26 cellular contexts compared by ENCODE assay signal in the genomic region with DNA sequence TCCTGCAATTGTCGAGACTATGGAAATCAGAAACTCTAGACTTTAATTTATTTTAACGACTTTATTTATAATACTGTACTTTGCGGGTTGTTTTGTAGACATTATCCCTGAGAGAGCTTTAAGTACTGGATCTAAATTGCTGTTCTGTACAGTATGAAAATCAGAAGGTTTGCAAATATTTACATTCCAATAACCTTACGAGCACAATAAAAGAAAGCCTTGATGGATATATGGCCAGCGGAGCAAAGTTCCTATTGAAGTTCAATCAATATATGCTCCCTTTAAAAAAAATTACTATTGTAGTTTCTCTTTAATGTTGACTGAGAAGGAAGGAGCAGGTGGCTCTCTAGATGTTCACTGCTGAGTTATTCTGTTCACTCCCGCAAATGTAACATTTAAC.
A peak's percentile ranks its signal among the peaks of the same experiment; 100 is the strongest.
DNase-seq lines count a peak whose midpoint lies in the region; ATAC-seq and TF ChIP-seq lines count a peak whose summit lies in the region.
"Had no signal": no experiment of that assay in that cellular context is flagged by ENCODE, and none has a peak within 500 bp of the region (broad histone marks: within the 10 kb centered on the region; RNA-seq: fewer than 3 reads in every experiment).

No MANE protein-coding gene starts in this region.

- CTCF ChIA-PET in activated CD8-positive, alpha-beta T cell treated with anti-CD3 and anti-CD28 coated beads, Interleukin-2, amount 10 ng/mL, durations not matched to agents 7 days and 5 days (lab: Charles Lee) = no interaction called here

- H3K4me3 Mint-ChIP-seq in activated CD8-positive, alpha-beta T cell treated with anti-CD3 and anti-CD28 coated beads, Interleukin-2, amount 10 ng/mL, durations not matched to agents 7 days and 5 days = no peak overlapping the region
- H3K4me3 Mint-ChIP-seq: activated CD4-positive, alpha-beta T cell treated with anti-CD3 and anti-CD28 coated beads for 36 hours; activated T-cell treated with anti-CD3 and anti-CD28 coated beads, Interleukin-2, amount 50 U/mL, for 4 hours; CD4-positive, CD25-positive, alpha-beta regulatory T cell; naive thymus-derived CD4-positive, alpha-beta T cell had no signal

- DNase-seq in NCI-H187 treated with DMSO at 0.1 percent for 48 hours (lab: John Stamatoyannopoulos, UW) (peak; percentile 77), NCI-H187 (lab: John Stamatoyannopoulos, UW) (no peak), NCI-H146 (lab: John Stamatoyannopoulos, UW) (peak; percentile 96), NCI-H526 treated with DMSO at 0.1 percent for 48 hours (lab: John Stamatoyannopoulos, UW) (peak; percentile 93), mucosa of descending colon (peak in 1 of 3 donors; percentile 12), foreskin melanocyte (no peak), cerebellar nuclear complex (lab: John Stamatoyannopoulos, UW) (no peak)
- no peak for DNase-seq in activated CD8-positive, alpha-beta T cell treated with anti-CD3 and anti-CD28 coated beads, Interleukin-2, amount 10 ng/mL, durations not matched to agents 7 days and 5 days
- DNase-seq: 8988T; activated CD4-positive, alpha-beta T cell treated with anti-CD3 and anti-CD28 coated beads for 36 hours; activated T-cell treated with anti-CD3 and anti-CD28 coated beads, Interleukin-2, amount 50 U/mL, for 4 hours; adrenal gland; CD4-positive, CD25-positive, alpha-beta regulatory T cell; colonic mucosa; effector memory CD4-positive, alpha-beta T cell; foreskin fibroblast; GF-D8; naive thymus-derived CD4-positive, alpha-beta T cell; NCI-H2227 treated with DMSO at 0.1 percent for 48 hours; occipital lobe; stimulated activated CD4-positive, alpha-beta T cell treated with anti-CD3 and anti-CD28 coated beads, Interleukin-1b, Interleukin-23, amount 100 ng/mL, for 48 hours; substantia nigra; T-helper 2 cell; upper lobe of right lung had no signal

- intact Hi-C loops in mucosa of descending colon (cut with DNase I, micrococcal nuclease) = no loop called here

- H3K9me3 Mint-ChIP-seq in activated CD8-positive, alpha-beta T cell treated with anti-CD3 and anti-CD28 coated beads, Interleukin-2, amount 10 ng/mL, durations not matched to agents 7 days and 5 days (ENCODE audit: insufficient read depth) = peaks cover 8% of the 10 kb centered on the region

- H3K4me1 Mint-ChIP-seq in activated CD8-positive, alpha-beta T cell treated with anti-CD3 and anti-CD28 coated beads, Interleukin-2, amount 10 ng/mL, durations not matched to agents 7 days and 5 days (ENCODE audit: low read depth) = no peaks in the 10 kb centered on the region
- H3K4me1 Mint-ChIP-seq: activated CD4-positive, alpha-beta T cell treated with anti-CD3 and anti-CD28 coated beads for 36 hours; CD4-positive, CD25-positive, alpha-beta regulatory T cell; naive thymus-derived CD4-positive, alpha-beta T cell had no signal

- no peaks in the 10 kb centered on the region for H3K36me3 Mint-ChIP-seq in activated CD8-positive, alpha-beta T cell treated with anti-CD3 and anti-CD28 coated beads, Interleukin-2, amount 10 ng/mL, durations not matched to agents 7 days and 5 days (ENCODE audit: low read depth)
- H3K36me3 Mint-ChIP-seq: CD4-positive, CD25-positive, alpha-beta regulatory T cell; naive thymus-derived CD4-positive, alpha-beta T cell had no signal

- peaks cover 5% of the 10 kb centered on the region for H3K4me1 ChIP-seq in mucosa of descending colon (ENCODE audit: low read depth)
- H3K4me1 ChIP-seq: colonic mucosa, upper lobe of right lung had no signal

- ATAC-seq in mucosa of descending colon = peak; percentile 89
- no peak for ATAC-seq in activated CD8-positive, alpha-beta T cell treated with anti-CD3 and anti-CD28 coated beads, Interleukin-2, amount 10 ng/mL, durations not matched to agents 7 days and 5 days
- ATAC-seq: activated CD4-positive, alpha-beta T cell treated with anti-CD3 and anti-CD28 coated beads for 36 hours; activated T-cell treated with anti-CD3 and anti-CD28 coated beads, Interleukin-2, amount 50 U/mL, for 4 hours; naive thymus-derived CD4-positive, alpha-beta T cell; upper lobe of right lung had no signal

- H3K36me3 ChIP-seq in mucosa of descending colon (ENCODE audit: low read depth) = no peaks in the 10 kb centered on the region
- H3K36me3 ChIP-seq: adrenal gland, colonic mucosa, upper lobe of right lung had no signal

- no peak overlapping the region for H3K27ac Mint-ChIP-seq in activated CD8-positive, alpha-beta T cell treated with anti-CD3 and anti-CD28 coated beads, Interleukin-2, amount 10 ng/mL, durations not matched to agents 7 days and 5 days
- H3K27ac Mint-ChIP-seq: activated CD4-positive, alpha-beta T cell treated with anti-CD3 and anti-CD28 coated beads for 36 hours; CD4-positive, CD25-positive, alpha-beta regulatory T cell; naive thymus-derived CD4-positive, alpha-beta T cell had no signal

- no peaks in the 10 kb centered on the region for H3K27me3 Mint-ChIP-seq in activated CD8-positive, alpha-beta T cell treated with anti-CD3 and anti-CD28 coated beads, Interleukin-2, amount 10 ng/mL, durations not matched to agents 7 days and 5 days (ENCODE audit: low read depth)
- H3K27me3 Mint-ChIP-seq: activated CD4-positive, alpha-beta T cell treated with anti-CD3 and anti-CD28 coated beads for 36 hours; CD4-positive, CD25-positive, alpha-beta regulatory T cell; naive thymus-derived CD4-positive, alpha-beta T cell had no signal

- no peak overlapping the region for H3K4me3 ChIP-seq in mucosa of descending colon
- H3K4me3 ChIP-seq: adrenal gland, colonic mucosa, SK-N-MC, skin epidermis, upper lobe of right lung had no signal

- no peak for TF ChIP-seq CTCF in mucosa of descending colon (IDR thresholded peaks at IDR 0.05)

- no peaks in the 10 kb centered on the region for H3K9me3 ChIP-seq in mucosa of descending colon
- H3K9me3 ChIP-seq: adrenal gland, colonic mucosa, upper lobe of right lung had no signal

- POLR2A ChIA-PET in activated CD8-positive, alpha-beta T cell treated with anti-CD3 and anti-CD28 coated beads, Interleukin-2, amount 10 ng/mL, durations not matched to agents 7 days and 5 days (lab: Charles Lee) = no interaction called here

Comparison
In these comparisons a context has a peak if more than half of its experiments do, and no peak if none do; other contexts are left out.
1. DNase-seq: peak in NCI-H187 treated with DMSO at 0.1 percent for 48 hours (single experiment), NCI-H146 (single experiment) and NCI-H526 treated with DMSO at 0.1 percent for 48 hours (single experiment); none in NCI-H187 (0 of 2), foreskin melanocyte (single experiment), cerebellar nuclear complex (0 of 2) and activated CD8-positive, alpha-beta T cell treated with anti-CD3 and anti-CD28 coated beads, Interleukin-2, amount 10 ng/mL, durations not matched to agents 7 days and 5 days (single experiment).